8 cellular contexts compared by ENCODE assay signal in the genomic region with DNA sequence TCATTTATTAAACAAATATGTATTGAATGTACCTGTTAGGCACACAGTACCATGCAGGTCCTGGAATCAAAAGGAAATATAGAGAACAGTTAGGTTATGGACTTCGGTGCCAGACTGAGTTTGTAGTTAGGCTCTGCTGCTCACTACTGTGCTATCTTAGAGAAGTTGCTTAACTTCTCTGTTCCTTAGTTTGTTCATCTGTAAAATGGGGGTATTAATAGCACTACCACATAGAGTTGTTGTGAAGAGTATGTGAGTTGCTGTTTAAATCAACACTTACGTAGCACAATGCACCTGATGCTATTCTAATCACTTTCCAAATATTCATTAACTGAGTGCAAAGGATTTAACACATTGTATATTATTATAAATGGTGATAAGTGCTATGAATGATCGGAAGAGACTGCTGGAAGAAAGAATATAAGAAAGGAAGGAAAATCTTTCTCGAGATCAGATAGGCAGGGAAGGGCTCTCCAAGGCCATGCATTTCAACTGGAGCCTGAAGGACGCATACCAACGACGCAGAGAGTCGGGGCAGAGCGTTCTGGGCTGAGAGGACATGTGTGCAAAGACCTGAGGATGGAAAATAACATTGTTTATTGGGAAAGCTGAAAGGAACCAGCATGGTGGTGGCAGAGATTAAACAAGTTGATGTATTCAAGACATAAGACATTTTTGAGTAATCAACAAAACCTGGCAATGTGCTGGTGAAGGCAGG. TPM values are rescaled to one million over a fixed set of nuclear protein-coding genes. Genes with fewer than 3 reads are reported as not detected.
"Had no signal": no experiment of that assay in that cellular context is flagged by ENCODE, and none has a peak within 500 bp of the region (broad histone marks: within the 10 kb centered on the region; RNA-seq: fewer than 3 reads in every experiment).

No MANE protein-coding gene starts in this region.

- ATAC-seq: GM23338, HCT116, HepG2 had no signal

- H3K4me2 ChIP-seq: GM23338 had no signal

- H3K4me3 ChIP-seq: GM23338, HAP-1 had no signal

- FAIRE-seq: HepG2 had no signal

- H3K36me3 ChIP-seq: HAP-1 had no signal

- DNase-seq: H7, KG1 had no signal

- H3K9me3 ChIP-seq: HAP-1 had no signal

- H3K27ac ChIP-seq: HL-60 had no signal

- H2AFZ ChIP-seq: GM23338 had no signal

RNA-seq across cellular contexts. Expression of a gene that starts 3.5 kb away (rescaled TPM):
- total RNA-seq: GM23338, H7, HepG2 had no signal
- polyA plus RNA-seq: GM23338, HepG2, IgD-negative memory B cell had no signal
